ENCODE assay signal across 28 cellular contexts in the genomic region with DNA sequence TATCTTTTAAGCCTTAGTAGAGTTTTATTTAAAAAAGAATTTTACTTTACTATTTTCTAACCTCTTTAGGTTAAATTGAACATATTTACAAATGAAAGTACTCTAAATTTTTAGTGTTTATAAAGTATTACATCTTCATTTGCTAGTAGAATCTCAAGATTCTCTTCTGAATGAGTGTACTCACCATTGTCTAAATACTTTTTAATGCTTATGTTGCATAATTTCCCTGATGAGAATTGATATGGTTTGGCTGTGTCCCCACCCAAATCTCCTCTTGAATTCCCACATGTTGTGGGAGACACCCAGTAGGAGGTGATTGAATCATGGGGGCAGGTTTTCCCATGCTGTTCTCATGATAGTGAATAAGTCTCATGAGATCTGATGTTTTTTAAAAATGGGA.
"Had no signal": no experiment of that assay in that cellular context is flagged by ENCODE, and none has a peak within 500 bp of the region (broad histone marks: within the 10 kb centered on the region; RNA-seq: fewer than 3 reads in every experiment).

No MANE protein-coding gene starts in this region.

- H3K4me3 Mint-ChIP-seq: stimulated activated effector memory CD8-positive, alpha-beta T cell treated with anti-CD3 and anti-CD28 coated beads, Interleukin-12 subunit alpha, Interleukin-12 subunit beta, amount 100 ng/mL, for 72 hours; stimulated activated memory B cell treated with anti-CD40 and anti-IgM and Interleukin-4, amounts not matched to agents 10 μg/mL and 1 μg/mL and 100 μg/mL, for 72 hours; stimulated activated naive B cell treated with anti-CD40 and anti-IgM and Interleukin-4, amounts not matched to agents 10 μg/mL and 1 μg/mL and 100 μg/mL, for 72 hours; stimulated activated naive CD8-positive, alpha-beta T cell treated with anti-CD3 and anti-CD28 coated beads, Interleukin-15, Interleukin-2, amounts not matched to agents 100 ng/mL and 50 ng/mL, for 24 hours; type B pancreatic cell had no signal

- H3K9me3 Mint-ChIP-seq: stimulated activated effector memory CD8-positive, alpha-beta T cell treated with anti-CD3 and anti-CD28 coated beads, Interleukin-12 subunit alpha, Interleukin-12 subunit beta, amount 100 ng/mL, for 72 hours; stimulated activated naive CD8-positive, alpha-beta T cell treated with anti-CD3 and anti-CD28 coated beads, Interleukin-15, Interleukin-2, amounts not matched to agents 100 ng/mL and 50 ng/mL, for 24 hours; type B pancreatic cell had no signal

- H3K27ac ChIP-seq: stomach, suprapubic skin, testis, thoracic aorta, thyroid gland, tibial artery, tibial nerve, transverse colon, upper lobe of left lung, upper lobe of right lung, uterus, vagina had no signal

- H3K4me1 ChIP-seq: stomach, suprapubic skin, testis, thyroid gland, tibial artery, tibial nerve, transverse colon, upper lobe of left lung, upper lobe of right lung, uterus, vagina had no signal

- H3K27me3 ChIP-seq: stomach, suprapubic skin, testis, thyroid gland, tibial artery, tibial nerve, transverse colon, upper lobe of left lung, upper lobe of right lung, uterus, vagina had no signal

- ATAC-seq: stimulated activated effector memory CD8-positive, alpha-beta T cell treated with anti-CD3 and anti-CD28 coated beads, Interleukin-12 subunit alpha, Interleukin-12 subunit beta, amount 100 ng/mL, for 72 hours; stimulated activated memory B cell treated with anti-CD40 and anti-IgM and Interleukin-4, amounts not matched to agents 10 μg/mL and 1 μg/mL and 100 μg/mL, for 72 hours; stimulated activated naive B cell treated with anti-CD40 and anti-IgM and Interleukin-4, amounts not matched to agents 10 μg/mL and 1 μg/mL and 100 μg/mL, for 72 hours; stimulated activated naive CD8-positive, alpha-beta T cell treated with anti-CD3 and anti-CD28 coated beads, Interleukin-15, Interleukin-2, amounts not matched to agents 100 U/mL and 50 U/mL, for 24 hours; upper lobe of right lung had no signal

- FAIRE-seq: urothelium cell line had no signal

- H3K36me3 ChIP-seq: stomach, suprapubic skin, thoracic aorta, thyroid gland, tibial artery, tibial nerve, transverse colon, upper lobe of left lung, upper lobe of right lung, uterus, vagina had no signal

- H3K4me3 ChIP-seq: stomach, suprapubic skin, testis, thoracic aorta, thyroid gland, tibial artery, tibial nerve, transverse colon, upper lobe of left lung, upper lobe of right lung, uterus, vagina had no signal

- H3K27ac Mint-ChIP-seq: stimulated activated effector memory CD8-positive, alpha-beta T cell treated with anti-CD3 and anti-CD28 coated beads, Interleukin-12 subunit alpha, Interleukin-12 subunit beta, amount 100 ng/mL, for 72 hours; stimulated activated memory B cell treated with anti-CD40 and anti-IgM and Interleukin-4, amounts not matched to agents 10 μg/mL and 1 μg/mL and 100 μg/mL, for 72 hours; stimulated activated naive B cell treated with anti-CD40 and anti-IgM and Interleukin-4, amounts not matched to agents 10 μg/mL and 1 μg/mL and 100 μg/mL, for 72 hours; stimulated activated naive CD8-positive, alpha-beta T cell treated with anti-CD3 and anti-CD28 coated beads, Interleukin-15, Interleukin-2, amounts not matched to agents 100 ng/mL and 50 ng/mL, for 24 hours; type B pancreatic cell had no signal

- DNase-seq: stimulated activated CD4-positive, alpha-beta T cell treated with anti-CD3 and anti-CD28 coated beads, Interleukin-2, amount 100 ng/mL, for 48 hours; stimulated activated CD4-positive, alpha-beta T cell treated with anti-CD3 and anti-CD28 coated beads, Interleukin-4, amount 100 ng/mL, for 1 hour; stimulated activated CD4-positive, alpha-beta T cell treated with anti-CD3 and anti-CD28 coated beads, Interleukin-4, amount 100 ng/mL, for 24 hours; stimulated activated CD4-positive, alpha-beta T cell treated with anti-CD3 and anti-CD28 coated beads, Interleukin-4, amount 100 ng/mL, for 4 hours; stimulated activated CD8-positive, alpha-beta memory T cell treated with anti-CD3 and anti-CD28 coated beads, Interleukin-4, amount 100 ng/mL, for 48 hours; stimulated activated naive B cell treated with anti-CD40 and anti-IgM and Interleukin-4, amounts not matched to agents 10 μg/mL and 1 μg/mL and 100 μg/mL, for 72 hours; stimulated activated naive CD4-positive, alpha-beta T cell; stimulated activated naive CD4-positive, alpha-beta T cell treated with Interleukin-2 at 50 U/mL for 16 hours; stimulated activated naive CD8-positive, alpha-beta T cell treated with anti-CD3 and anti-CD28 coated beads, Interleukin-15, Interleukin-2, amounts not matched to agents 100 U/mL and 50 U/mL, for 24 hours; stomach; substantia nigra; testis; thyroid gland; tibial artery; transverse colon; trophoblast cell; upper lobe of left lung; upper lobe of right lung; uterus had no signal

- H3K4me1 Mint-ChIP-seq: stimulated activated effector memory CD8-positive, alpha-beta T cell treated with anti-CD3 and anti-CD28 coated beads, Interleukin-12 subunit alpha, Interleukin-12 subunit beta, amount 100 ng/mL, for 72 hours; stimulated activated memory B cell treated with anti-CD40 and anti-IgM and Interleukin-4, amounts not matched to agents 10 μg/mL and 1 μg/mL and 100 μg/mL, for 72 hours; stimulated activated naive B cell treated with anti-CD40 and anti-IgM and Interleukin-4, amounts not matched to agents 10 μg/mL and 1 μg/mL and 100 μg/mL, for 72 hours had no signal

- H3K9me3 ChIP-seq: suprapubic skin, testis, thoracic aorta, thyroid gland, tibial artery, tibial nerve, upper lobe of left lung, upper lobe of right lung, uterus, vagina had no signal
